In genomic region chr6:10491905-10492304, GRCh38 we compare ENCODE assay signal across 8 cellular contexts. TPM values are rescaled to one million over a fixed set of nuclear protein-coding genes. Genes with fewer than 3 reads are reported as not detected.
DNase-seq lines count a peak whose midpoint lies in the region; ATAC-seq, FAIRE-seq and TF ChIP-seq lines count a peak whose summit lies in the region.
"Not testable (repeated sequence)": the region's sequence is repeated elsewhere in the genome, so short reads cannot be mapped to it uniquely, and the experiment has no call there.

No MANE protein-coding gene starts in this region.

- not testable (repeated sequence) for H3K9me1 ChIP-seq in K562 (ENCODE audit: control insufficient read depth, insufficient read depth, low read length)

- not testable (repeated sequence) for H3K27ac ChIP-seq in A549; GM23338 (ENCODE audit: low read depth); Karpas-422 (ENCODE audit: low read length); K562 (ENCODE audit: extremely low read depth, low read depth, low read length); HepG2 (ENCODE audit: extremely low read length, insufficient read depth, low read length); testis

- POLR2A ChIA-PET in A549 (lab: Yijun Ruan, JAX); WTC11 (lab: Charles Lee); HepG2 (lab: Yijun Ruan, JAX): not testable (repeated sequence)
- POLR2A ChIA-PET in K562 (lab: Yijun Ruan, JAX), result interaction anchor here (0.7 to 2.3 kb wide), 3 partner anchors 10 to 41 kb away, joined by 4 to 7 read pairs (median 4); no protein-coding TSS in a partner anchor

- BruUV-seq in K562 (replicated peaks; lab: Mats Ljungman, UMichigan); HepG2 (replicated peaks; lab: Mats Ljungman, UMichigan): not testable (repeated sequence)

- not testable (repeated sequence) for H3K4me1 Mint-ChIP-seq in GM23338, WTC11

- H3K27me3 ChIP-seq in GM23338 (ENCODE audit: insufficient read depth) (peaks cover 32% of the 10 kb centered on the region), K562 (ENCODE audit: control insufficient read depth in 2 of 2, insufficient read depth in 2 of 2, low read length in 2 of 2) (peaks cover 11 to 40% of the 10 kb centered on the region in 2 experiments), HepG2 (ENCODE audit: control insufficient read depth in 1 of 2, insufficient read depth in 2 of 2, low read length in 2 of 2) (peaks cover 0 to 22% of the 10 kb centered on the region in 2 experiments; a peak in 3 of 5 replicates)
- H3K27me3 ChIP-seq in Karpas-422 (ENCODE audit: low read length); testis: not testable (repeated sequence)

- H3K9me3 ChIP-seq in A549; Karpas-422 (ENCODE audit: low read length); K562 (replicated peaks; ENCODE audit: control insufficient read depth, insufficient read depth, low read depth, low read length); HepG2 (ENCODE audit: low read length); testis: not testable (repeated sequence)

- intact Hi-C loops in K562 (cut with micrococcal nuclease); HepG2 (cut with micrococcal nuclease; ENCODE audit: unreplicated experiment); testis (cut with DNase I; ENCODE audit: low total_unique reads): not testable (repeated sequence)

- CTCF ChIA-PET in A549 (lab: Yijun Ruan, JAX) (interaction anchor here (0.6 to 2.2 kb wide), 4 partner anchors 10 to 513 kb away, joined by 3 to 17 read pairs (median 7); no protein-coding TSS in a partner anchor), WTC11 (lab: Charles Lee) (interaction anchor here (1.1 kb wide), 1 partner anchor 13 kb away, joined by 4 read pairs; no protein-coding TSS in a partner anchor)
- CTCF ChIA-PET in K562 (lab: Yijun Ruan, JAX; ENCODE audit: low intra/inter-chr PET ratio); HepG2 (lab: Yijun Ruan, JAX; ENCODE audit: low intra/inter-chr PET ratio, low total read pairs): not testable (repeated sequence)

- TF ChIP-seq EP300 in A549 (IDR thresholded peaks at IDR 0.05); K562 (IDR thresholded peaks at IDR 0.05; ENCODE audit: low read length); HepG2 (IDR thresholded peaks at IDR 0.05; ENCODE audit: low read depth in 2 of 2, low read length in 2 of 2); HepG2 (CRISPR knock-in tag; IDR thresholded peaks at IDR 0.05; ENCODE audit: borderline replicate concordance): not testable (repeated sequence)

- 0 out of 2 replicates have a peak overlapping the region, but pooled peaks have one; percentile 33 for H2AFZ ChIP-seq in GM23338
- H2AFZ ChIP-seq in Karpas-422 (ENCODE audit: low read length); K562 (ENCODE audit: low read depth, low read length); HepG2 (ENCODE audit: low read length): not testable (repeated sequence)

- not testable (repeated sequence) for TF ChIP-seq CTCF in A549 (IDR thresholded peaks at IDR 0.05); GM23338 (conservative IDR thresholded peaks at IDR 0.05; ENCODE audit: low read depth in 2 of 2); WTC11 (IDR thresholded peaks at IDR 0.05); K562 (IDR thresholded peaks at IDR 0.05 in 2 of 3, conservative IDR thresholded peaks at IDR 0.05 in 1 of 3; ENCODE audit: insufficient read depth in 2 of 3, low read depth in 1 of 3, low read length in 3 of 3); HepG2 (CRISPR knock-in tag; IDR thresholded peaks at IDR 0.05); testis (IDR thresholded peaks at IDR 0.05)

- not testable (repeated sequence) for H3K4me3 ChIP-seq in A549; GM23338; Karpas-422 (ENCODE audit: low read length); K562; HepG2 (replicated peaks in 1 of 3; ENCODE audit: insufficient read depth in 1 of 3, low read depth in 2 of 3, low read length in 3 of 3)
- peak overlapping the region; percentile 12 to 41 for H3K4me3 ChIP-seq in testis

- WGBS in A549 (ENCODE audit: missing lambda C conversion rate), result 91% methylated on average over 3 of the region's 3 CpGs
- WGBS in K562 (ENCODE audit: insufficient coverage, low coverage, missing lambda C conversion rate), result 29% methylated on average over 3 of the region's 3 CpGs
- 44% methylated on average over 3 of the region's 3 CpGs for WGBS in HepG2 (ENCODE audit: low lambda C conversion rate)
- 47 to 81% methylated on average over 3 of the region's 3 CpGs for WGBS in testis, 2 donors

- in situ Hi-C loops in K562 (cut with MboI), result not testable (repeated sequence)
- in situ Hi-C loops in HepG2 (cut with HindIII; ENCODE audit: extremely low pct_ligation_motif_present, low pct_unique_long_range_greater_than_20kb), result loop anchor here (25.0 kb wide), 1 partner anchor 570 kb away; no protein-coding TSS in a partner anchor

- not testable (repeated sequence) for H3K4me1 ChIP-seq in A549; GM23338 (ENCODE audit: insufficient read depth); Karpas-422 (ENCODE audit: low read length); HepG2 (ENCODE audit: insufficient read depth, low read length); testis
- peaks cover 0 to 10% of the 10 kb centered on the region in 2 experiments; a peak in 1 of 5 replicates for H3K4me1 ChIP-seq in K562 (replicated peaks in 1 of 2; ENCODE audit: control insufficient read depth in 2 of 2, insufficient read depth in 2 of 2, low read length in 2 of 2)

- H3K4me2 ChIP-seq in A549; GM23338; Karpas-422 (ENCODE audit: low read depth, low read length, poor library complexity, severe bottlenecking); K562 (ENCODE audit: insufficient read depth, low read length); HepG2 (ENCODE audit: low read depth, low read length): not testable (repeated sequence)

- not testable (repeated sequence) for H3K9me3 Mint-ChIP-seq in GM23338
- peaks cover 14% of the 10 kb centered on the region for H3K9me3 Mint-ChIP-seq in WTC11

- FAIRE-seq in A549 (lab: Jason Lieb, UNC); K562 (lab: Jason Lieb, UNC); HepG2 (lab: Jason Lieb, UNC): not testable (repeated sequence)

- not testable (repeated sequence) for H3K27ac Mint-ChIP-seq in GM23338, WTC11

- H3K4me3 Mint-ChIP-seq in GM23338, WTC11: not testable (repeated sequence)

- H3K79me2 ChIP-seq in GM23338 (replicated peaks; ENCODE audit: insufficient read depth); Karpas-422 (ENCODE audit: low read length); K562 (ENCODE audit: control insufficient read depth, insufficient read depth, low read length); HepG2 (ENCODE audit: insufficient read depth, low read length): not testable (repeated sequence)

- not testable (repeated sequence) for H3K36me3 Mint-ChIP-seq in GM23338 (ENCODE audit: low read depth); WTC11

- H3K27me3 Mint-ChIP-seq in GM23338 (ENCODE audit: insufficient read depth, low read depth, poor library complexity), result peaks cover 12% of the 10 kb centered on the region
- peaks cover 29% of the 10 kb centered on the region for H3K27me3 Mint-ChIP-seq in WTC11 (ENCODE audit: low read depth)

- TF ChIP-seq RAD21 in A549 (conservative IDR thresholded peaks at IDR 0.05 in 1 of 2, IDR thresholded peaks at IDR 0.05 in 1 of 2); K562 (CRISPR knock-in tag; conservative IDR thresholded peaks at IDR 0.05 in 1 of 2, IDR thresholded peaks at IDR 0.05 in 1 of 2); HepG2 (CRISPR knock-in tag; IDR thresholded peaks at IDR 0.05): not testable (repeated sequence)

- not testable (repeated sequence) for H3F3A ChIP-seq in GM23338 (replicated peaks; ENCODE audit: low read depth)

- H3K36me3 ChIP-seq in GM23338 (ENCODE audit: insufficient read depth); Karpas-422 (ENCODE audit: insufficient read depth, low read length); K562 (ENCODE audit: control insufficient read depth, insufficient read depth, low read length); HepG2 (replicated peaks in 1 of 2; ENCODE audit: control insufficient read depth in 1 of 2, insufficient read depth in 2 of 2, low read length in 2 of 2); testis (ENCODE audit: low read depth, missing control alignments): not testable (repeated sequence)

- H3K9me2 ChIP-seq in GM23338 (ENCODE audit: insufficient read depth); Karpas-422 (replicated peaks; ENCODE audit: insufficient read depth, low read length): not testable (repeated sequence)

- TF ChIP-seq POLR2A in A549 (IDR thresholded peaks at IDR 0.05; ENCODE audit: low read length); K562 (conservative IDR thresholded peaks at IDR 0.05); HepG2 (IDR thresholded peaks at IDR 0.05; ENCODE audit: insufficient read depth in 1 of 2, low read depth in 2 of 2, low read length in 2 of 2); testis (IDR thresholded peaks at IDR 0.05): not testable (repeated sequence)

- not testable (repeated sequence) for H3K9ac ChIP-seq in Karpas-422 (ENCODE audit: low read length); K562 (ENCODE audit: insufficient read depth in 1 of 2, low read depth in 2 of 2, low read length in 2 of 2); HepG2 (ENCODE audit: insufficient read depth, low read depth, low read length)

- ATAC-seq in A549, GM23338, WTC11, K562, HepG2: not testable (repeated sequence)

- H4K20me1 ChIP-seq in GM23338 (replicated peaks; ENCODE audit: insufficient read depth); Karpas-422 (ENCODE audit: insufficient read depth, low read depth, low read length); K562 (replicated peaks; ENCODE audit: control insufficient read depth, insufficient read depth, low read length); HepG2 (ENCODE audit: insufficient read depth, low read length): not testable (repeated sequence)

- not testable (repeated sequence) for DNase-seq in A549 (ENCODE audit: low read depth in 1 of 2, low spot score in 1 of 2); GM23338 (ENCODE audit: low spot score); WTC11 (ENCODE audit: low spot score); K562 (ENCODE audit: extremely low read depth in 1 of 4, low spot score in 3 of 4); HepG2 (ENCODE audit: low spot score)
- peak; percentile 39 for DNase-seq in Karpas-422
- DNase-seq in NAMALWA (ENCODE audit: low spot score), result peak; percentile 28
- peak; percentile 60 for DNase-seq in testis

RNA-seq across cellular contexts. Expression of gene GCNT2, which starts 29.2 kb away (rescaled TPM):
- polyA plus RNA-seq in A549 (2011; rRNA removed), result 22.9 and 24.3 TPM in 2 replicates
- polyA plus RNA-seq in A549 (2012; cell fraction: cytosol; rRNA removed), result 3.8 and 4.1 TPM in 2 replicates
- 2.4 and 5.2 TPM in 2 replicates for polyA plus RNA-seq in A549 (2012; cell fraction: nucleus; rRNA removed)
- polyA plus RNA-seq in A549 (2017; fragmentation: RNase III; extraction: RNeasy Plus Mini Kit Qiagen cat#74134 plus additional on column Dnase treatment), result 16.7 to 19.4 TPM (median 17.1 TPM) in 3 replicates
- polyA minus RNA-seq in A549 (2011; rRNA and poly(A)+ RNA removed), result 21.2 and 21.4 TPM in 2 replicates
- 135 and 137 TPM in 2 replicates for total RNA-seq in GM23338 (2014; rRNA removed; shearing (Covaris generic))
- polyA plus RNA-seq in GM23338 (2016; fragmentation: Nextera tagmentation; extraction: Ambion mirVana), result 27.2 and 28.3 TPM in 2 replicates
- 15.1 and 21.3 TPM in 2 replicates for total RNA-seq in Karpas-422 (2014; rRNA removed; shearing (Covaris generic); ENCODE audit: low replicate concordance)
- 51.2 to 66.7 TPM (median 62.7 TPM) in 3 replicates for total RNA-seq in WTC11 (2021)
- total RNA-seq in K562 (2011; cell fraction: chromatin; rRNA removed; ENCODE audit: low replicate concordance), result 8.1 and 18.1 TPM in 2 replicates
- 3.3 and 3.9 TPM in 2 replicates for total RNA-seq in K562 (2011; cell fraction: nucleolus; rRNA removed)
- 3.7 and 5.9 TPM in 2 replicates for total RNA-seq in K562 (2011; cell fraction: nucleoplasm; rRNA removed)
- 1.0 and 1.3 TPM in 2 replicates for total RNA-seq in K562 (2014; rRNA removed)
- total RNA-seq in K562 (2014; rRNA removed; fragmentation: Illumina TruSeq; extraction: Trizol), result 2.0 and 2.2 TPM in 2 replicates
- total RNA-seq in K562 (2015; rRNA removed; fragmentation: Illumina TruSeq; extraction: Trizol), result 1.7 and 2.6 TPM in 2 replicates
- total RNA-seq in K562 (2021), result 1.3 and 1.8 TPM in 2 replicates
- 0.54 and 0.78 TPM in 2 replicates for polyA plus RNA-seq in K562 (2011; rRNA removed)
- polyA plus RNA-seq in K562 (2011; cell fraction: cytosol; rRNA removed), result 0.07 and 0.24 TPM in 2 replicates
- 0.52 and 0.68 TPM in 2 replicates for polyA plus RNA-seq in K562 (2011; cell fraction: nucleus; rRNA removed)
- 1.6 and 1.7 TPM in 2 replicates for polyA plus RNA-seq in K562 (2012)
- polyA plus RNA-seq in K562 (2014; fragmentation: Illumina TruSeq; extraction: Trizol), result 1.4 and 1.6 TPM in 2 replicates
- polyA plus RNA-seq in K562 (2014; fragmentation: Nextera tagmentation; extraction: Ambion mirVana), result 1 to 10 TPM; 1.1 to 1.4 TPM
- polyA plus RNA-seq in K562 (2014; rRNA removed), result 1.4 and 1.9 TPM in 2 replicates
- 1.2 and 1.6 TPM in 2 replicates for polyA minus RNA-seq in K562 (2011; rRNA and poly(A)+ RNA removed)
- not detected in 2 replicates for polyA minus RNA-seq in K562 (2011; cell fraction: cytosol; rRNA and poly(A)+ RNA removed)
- polyA minus RNA-seq in K562 (2011; cell fraction: nucleus; rRNA and poly(A)+ RNA removed), result 0.67 and 0.81 TPM in 2 replicates
- 25.1 and 31.9 TPM in 2 replicates for total RNA-seq in HepG2 (2016; rRNA removed; fragmentation: Illumina TruSeq; extraction: Trizol)
- total RNA-seq in HepG2 (2016; cell fraction: cytosol; rRNA removed; fragmentation: Illumina TruSeq; extraction: Trizol; ENCODE audit: low read depth), result 3.4 and 3.6 TPM in 2 replicates
- 27.9 and 31.1 TPM in 2 replicates for total RNA-seq in HepG2 (2016; cell fraction: insoluble cytoplasmic fraction; rRNA removed; fragmentation: Illumina TruSeq; extraction: Trizol)
- 14.4 and 15.6 TPM in 2 replicates for total RNA-seq in HepG2 (2016; cell fraction: membrane; rRNA removed; fragmentation: Illumina TruSeq; extraction: Trizol)
- total RNA-seq in HepG2 (2016; cell fraction: nucleus; rRNA removed; fragmentation: Illumina TruSeq; extraction: Trizol), result 41.4 and 42.7 TPM in 2 replicates
- 9.7 and 11.8 TPM in 2 replicates for polyA plus RNA-seq in HepG2 (2011; rRNA removed)
- 7.1 and 9.4 TPM in 2 replicates for polyA plus RNA-seq in HepG2 (2011; cell fraction: cytosol; rRNA removed)
- polyA plus RNA-seq in HepG2 (2011; cell fraction: nucleus; rRNA removed), result 4.6 and 5.1 TPM in 2 replicates
- 13.4 and 15.6 TPM in 2 replicates for polyA plus RNA-seq in HepG2 (2012)
- polyA plus RNA-seq in HepG2 (2016; cell fraction: cytosol; fragmentation: Illumina TruSeq; extraction: Trizol; ENCODE audit: low read depth), result 1.1 and 1.4 TPM in 2 replicates
- 14.2 and 17.2 TPM in 2 replicates for polyA plus RNA-seq in HepG2 (2016; cell fraction: insoluble cytoplasmic fraction; fragmentation: Illumina TruSeq; extraction: Trizol; ENCODE audit: low read depth)
- polyA plus RNA-seq in HepG2 (2016; cell fraction: membrane; fragmentation: Illumina TruSeq; extraction: Trizol; ENCODE audit: low read depth), result 5.6 and 6.3 TPM in 2 replicates
- 22.6 and 25.7 TPM in 2 replicates for polyA plus RNA-seq in HepG2 (2016; cell fraction: nucleus; fragmentation: Illumina TruSeq; extraction: Trizol; ENCODE audit: insufficient read depth, low read depth)
- polyA minus RNA-seq in HepG2 (2011; rRNA and poly(A)+ RNA removed; ENCODE audit: low replicate concordance), result 10.4 and 10.7 TPM in 2 replicates
- 12.4 and 12.9 TPM in 2 replicates for polyA minus RNA-seq in HepG2 (2011; cell fraction: cytosol; rRNA and poly(A)+ RNA removed)
- 21.4 and 26.1 TPM in 2 replicates for polyA minus RNA-seq in HepG2 (2011; cell fraction: nucleus; rRNA and poly(A)+ RNA removed)
- 10 to 100 TPM; 17.0 to 28.0 TPM for total RNA-seq in testis
- 12.8 TPM for polyA plus RNA-seq in testis (ENCODE audit: insufficient read depth, low read depth, low replicate concordance)
